Comparison of ENCODE assay signal across 1 cellular context in genomic region chr17:72142614-72143013, GRCh38.
TF ChIP-seq lines count a peak whose summit lies in the region.

No MANE protein-coding gene starts in this region.

TF ChIP-seq in GM23338, 12 proteins besides CTCF, POLR2A, EP300 and RAD21 (continued from another document):
- TF ChIP-seq, protein P1, sequence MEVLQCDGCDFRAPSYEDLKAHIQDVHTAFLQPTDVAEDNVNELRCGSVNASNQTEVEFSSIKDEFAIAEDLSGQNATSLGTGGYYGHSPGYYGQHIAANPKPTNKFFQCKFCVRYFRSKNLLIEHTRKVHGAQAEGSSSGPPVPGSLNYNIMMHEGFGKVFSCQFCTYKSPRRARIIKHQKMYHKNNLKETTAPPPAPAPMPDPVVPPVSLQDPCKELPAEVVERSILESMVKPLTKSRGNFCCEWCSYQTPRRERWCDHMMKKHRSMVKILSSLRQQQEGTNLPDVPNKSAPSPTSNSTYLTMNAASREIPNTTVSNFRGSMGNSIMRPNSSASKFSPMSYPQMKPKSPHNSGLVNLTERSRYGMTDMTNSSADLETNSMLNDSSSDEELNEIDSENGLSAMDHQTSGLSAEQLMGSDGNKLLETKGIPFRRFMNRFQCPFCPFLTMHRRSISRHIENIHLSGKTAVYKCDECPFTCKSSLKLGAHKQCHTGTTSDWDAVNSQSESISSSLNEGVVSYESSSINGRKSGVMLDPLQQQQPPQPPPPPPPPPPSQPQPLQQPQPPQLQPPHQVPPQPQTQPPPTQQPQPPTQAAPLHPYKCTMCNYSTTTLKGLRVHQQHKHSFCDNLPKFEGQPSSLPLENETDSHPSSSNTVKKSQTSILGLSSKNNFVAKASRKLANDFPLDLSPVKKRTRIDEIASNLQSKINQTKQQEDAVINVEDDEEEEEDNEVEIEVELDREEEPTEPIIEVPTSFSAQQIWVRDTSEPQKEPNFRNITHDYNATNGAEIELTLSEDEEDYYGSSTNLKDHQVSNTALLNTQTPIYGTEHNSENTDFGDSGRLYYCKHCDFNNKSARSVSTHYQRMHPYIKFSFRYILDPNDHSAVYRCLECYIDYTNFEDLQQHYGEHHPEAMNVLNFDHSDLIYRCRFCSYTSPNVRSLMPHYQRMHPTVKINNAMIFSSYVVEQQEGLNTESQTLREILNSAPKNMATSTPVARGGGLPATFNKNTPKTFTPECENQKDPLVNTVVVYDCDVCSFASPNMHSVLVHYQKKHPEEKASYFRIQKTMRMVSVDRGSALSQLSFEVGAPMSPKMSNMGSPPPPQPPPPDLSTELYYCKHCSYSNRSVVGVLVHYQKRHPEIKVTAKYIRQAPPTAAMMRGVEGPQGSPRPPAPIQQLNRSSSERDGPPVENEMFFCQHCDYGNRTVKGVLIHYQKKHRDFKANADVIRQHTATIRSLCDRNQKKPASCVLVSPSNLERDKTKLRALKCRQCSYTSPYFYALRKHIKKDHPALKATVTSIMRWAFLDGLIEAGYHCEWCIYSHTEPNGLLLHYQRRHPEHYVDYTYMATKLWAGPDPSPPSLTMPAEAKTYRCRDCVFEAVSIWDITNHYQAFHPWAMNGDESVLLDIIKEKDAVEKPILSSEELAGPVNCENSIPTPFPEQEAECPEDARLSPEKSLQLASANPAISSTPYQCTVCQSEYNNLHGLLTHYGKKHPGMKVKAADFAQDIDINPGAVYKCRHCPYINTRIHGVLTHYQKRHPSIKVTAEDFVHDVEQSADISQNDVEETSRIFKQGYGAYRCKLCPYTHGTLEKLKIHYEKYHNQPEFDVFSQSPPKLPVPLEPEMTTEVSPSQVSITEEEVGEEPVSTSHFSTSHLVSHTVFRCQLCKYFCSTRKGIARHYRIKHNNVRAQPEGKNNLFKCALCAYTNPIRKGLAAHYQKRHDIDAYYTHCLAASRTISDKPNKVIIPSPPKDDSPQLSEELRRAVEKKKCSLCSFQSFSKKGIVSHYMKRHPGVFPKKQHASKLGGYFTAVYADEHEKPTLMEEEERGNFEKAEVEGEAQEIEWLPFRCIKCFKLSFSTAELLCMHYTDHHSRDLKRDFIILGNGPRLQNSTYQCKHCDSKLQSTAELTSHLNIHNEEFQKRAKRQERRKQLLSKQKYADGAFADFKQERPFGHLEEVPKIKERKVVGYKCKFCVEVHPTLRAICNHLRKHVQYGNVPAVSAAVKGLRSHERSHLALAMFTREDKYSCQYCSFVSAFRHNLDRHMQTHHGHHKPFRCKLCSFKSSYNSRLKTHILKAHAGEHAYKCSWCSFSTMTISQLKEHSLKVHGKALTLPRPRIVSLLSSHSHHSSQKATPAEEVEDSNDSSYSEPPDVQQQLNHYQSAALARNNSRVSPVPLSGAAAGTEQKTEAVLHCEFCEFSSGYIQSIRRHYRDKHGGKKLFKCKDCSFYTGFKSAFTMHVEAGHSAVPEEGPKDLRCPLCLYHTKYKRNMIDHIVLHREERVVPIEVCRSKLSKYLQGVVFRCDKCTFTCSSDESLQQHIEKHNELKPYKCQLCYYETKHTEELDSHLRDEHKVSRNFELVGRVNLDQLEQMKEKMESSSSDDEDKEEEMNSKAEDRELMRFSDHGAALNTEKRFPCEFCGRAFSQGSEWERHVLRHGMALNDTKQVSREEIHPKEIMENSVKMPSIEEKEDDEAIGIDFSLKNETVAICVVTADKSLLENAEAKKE (CRISPR knock-in tag; IDR thresholded peaks at IDR 0.05) = no peak
- TF ChIP-seq EZH2 (IDR thresholded peaks at IDR 0.05; ENCODE audit: low read depth, unreplicated experiment) (no peak), STAT1 (IDR thresholded peaks at IDR 0.05; ENCODE audit: unreplicated experiment) (no peak), NANOG (IDR thresholded peaks at IDR 0.05; ENCODE audit: borderline replicate concordance) (no peak), CREB1 (CRISPR knock-in tag; IDR thresholded peaks at IDR 0.05; ENCODE audit: low read depth) (no peak), POLR2AphosphoS5 (IDR thresholded peaks at IDR 0.05; ENCODE audit: low read depth) (no peak), ZNF331 (CRISPR knock-in tag; IDR thresholded peaks at IDR 0.05; ENCODE audit: low read depth) (no peak)
